9 cellular contexts compared by ENCODE assay signal in genomic region chr6:26295691-26296555, GRCh38.
A peak's percentile ranks its signal among the peaks of the same experiment; 100 is the strongest.
DNase-seq lines count a peak whose midpoint lies in the region; ATAC-seq and TF ChIP-seq lines count a peak whose summit lies in the region.
"Had no signal": no experiment of that assay in that cellular context is flagged by ENCODE, and none has a peak within 500 bp of the region (broad histone marks: within the 10 kb centered on the region; RNA-seq: fewer than 3 reads in every experiment).

No MANE protein-coding gene starts in this region.

- TF ChIP-seq CTCF in GM20000 (IDR thresholded peaks at IDR 0.05; ENCODE audit: extremely low read depth, missing control alignments) (no peak), OCI-LY3 (IDR thresholded peaks at IDR 0.05; ENCODE audit: low read depth, low read length) (no peak), colonic mucosa (IDR thresholded peaks at IDR 0.05) (no peak), GM23338 (conservative IDR thresholded peaks at IDR 0.05; ENCODE audit: low read depth in 2 of 2) (no peak)

- peak overlapping the region; percentile 21; the same call in 1 of the 2 replicates for H3K4me3 ChIP-seq in OCI-LY3 (ENCODE audit: low read length)
- no peak overlapping the region for H3K4me3 ChIP-seq in colonic mucosa
- no peak overlapping the region for H3K4me3 ChIP-seq in GM23338

- DNase-seq in GM20000 (ENCODE audit: low spot score), result peak; percentile 10
- peak; percentile 29 for DNase-seq in colonic mucosa
- peak; percentile 92 for DNase-seq in renal cortical epithelial cell (ENCODE audit: low read depth)
- no peak for DNase-seq in GM23338 (ENCODE audit: low spot score)
- no peak for DNase-seq in activated T-cell treated with anti-CD3 and anti-CD28 coated beads, Interleukin-2, amount 50 U/mL, for 4 hours
- DNase-seq: effector CD8-positive, alpha-beta T cell had no signal

- intact Hi-C loops in colonic mucosa (cut with DNase I), result no loop called here

- H3K4me1 ChIP-seq in OCI-LY3 (ENCODE audit: low read length) (peaks cover 7% of the 10 kb centered on the region; the same call in 1 of the 2 replicates), colonic mucosa (no peaks in the 10 kb centered on the region), GM23338 (ENCODE audit: insufficient read depth) (peaks cover 10% of the 10 kb centered on the region)

- no peaks in the 10 kb centered on the region for H3K9me3 ChIP-seq in OCI-LY3 (ENCODE audit: insufficient read depth, low read length)
- H3K9me3 ChIP-seq in colonic mucosa, result no peaks in the 10 kb centered on the region

- ATAC-seq in GM23338 (no peak), HG03280 (IDR thresholded peaks at IDR 0.05; ENCODE audit: unreplicated experiment) (no peak), GM18909 (IDR thresholded peaks at IDR 0.05; ENCODE audit: poor library complexity, unreplicated experiment) (no peak)
- no peak for ATAC-seq in activated T-cell treated with anti-CD3 and anti-CD28 coated beads, Interleukin-2, amount 50 U/mL, for 4 hours

- no peak overlapping the region for H3K27ac Mint-ChIP-seq in GM23338

- H3K4me1 Mint-ChIP-seq in GM23338, result peaks cover 11% of the 10 kb centered on the region; the same call in 2 of the 3 replicates
- H3K4me1 Mint-ChIP-seq in activated T-cell treated with anti-CD3 and anti-CD28 coated beads, Interleukin-2, amount 50 U/mL, for 4 hours (ENCODE audit: low read depth), result peaks cover 10% of the 10 kb centered on the region

- H3K79me2 ChIP-seq in OCI-LY3 (ENCODE audit: low read length) (no peaks in the 10 kb centered on the region), GM23338 (replicated peaks; ENCODE audit: insufficient read depth) (no peaks in the 10 kb centered on the region)

- no peaks in the 10 kb centered on the region for H3K9me2 ChIP-seq in GM23338 (ENCODE audit: insufficient read depth)

- H3K36me3 Mint-ChIP-seq in GM23338 (ENCODE audit: low read depth), result no peaks in the 10 kb centered on the region
- no peaks in the 10 kb centered on the region for H3K36me3 Mint-ChIP-seq in activated T-cell treated with anti-CD3 and anti-CD28 coated beads, Interleukin-2, amount 50 U/mL, for 4 hours (ENCODE audit: insufficient read depth)

- H2AFZ ChIP-seq in OCI-LY3 (ENCODE audit: low read depth, low read length) (peak overlapping the region; percentile 65; the same call in 1 of the 2 replicates), GM23338 (no peak overlapping the region)

- no peaks in the 10 kb centered on the region for H4K20me1 ChIP-seq in OCI-LY3 (ENCODE audit: insufficient read depth, low read length)
- no peaks in the 10 kb centered on the region for H4K20me1 ChIP-seq in GM23338 (replicated peaks; ENCODE audit: insufficient read depth)

- no peak overlapping the region for H3K4me3 Mint-ChIP-seq in GM23338
- H3K4me3 Mint-ChIP-seq in activated T-cell treated with anti-CD3 and anti-CD28 coated beads, Interleukin-2, amount 50 U/mL, for 4 hours, result no peak overlapping the region

- H3K4me2 ChIP-seq in OCI-LY3 (ENCODE audit: low read length), result peak overlapping the region; percentile 44
- H3K4me2 ChIP-seq in GM23338, result no peak overlapping the region

- H3K27me3 Mint-ChIP-seq in GM23338 (ENCODE audit: insufficient read depth, low read depth, poor library complexity), result peaks cover 8% of the 10 kb centered on the region
- H3K27me3 Mint-ChIP-seq in activated T-cell treated with anti-CD3 and anti-CD28 coated beads, Interleukin-2, amount 50 U/mL, for 4 hours (ENCODE audit: low read depth), result no peaks in the 10 kb centered on the region

- H3K9ac ChIP-seq in OCI-LY3 (ENCODE audit: low read length) (no peak overlapping the region), colonic mucosa (ENCODE audit: low read depth in 2 of 2, low read length in 2 of 2) (no peak overlapping the region)

- H3K36me3 ChIP-seq in OCI-LY3 (replicated peaks; ENCODE audit: low read depth, low read length), result no peaks in the 10 kb centered on the region
- no peaks in the 10 kb centered on the region for H3K36me3 ChIP-seq in colonic mucosa
- no peaks in the 10 kb centered on the region for H3K36me3 ChIP-seq in GM23338 (ENCODE audit: insufficient read depth)

- H3K9me3 Mint-ChIP-seq in GM23338, result peaks cover 6% of the 10 kb centered on the region; the same call in 1 of the 3 replicates
- no peaks in the 10 kb centered on the region for H3K9me3 Mint-ChIP-seq in activated T-cell treated with anti-CD3 and anti-CD28 coated beads, Interleukin-2, amount 50 U/mL, for 4 hours

- H3K27ac ChIP-seq in OCI-LY3 (ENCODE audit: low read length) (no peak overlapping the region), colonic mucosa (peak overlapping the region; percentile 55), GM23338 (ENCODE audit: low read depth) (no peak overlapping the region)

- H3K27me3 ChIP-seq in OCI-LY3 (ENCODE audit: low read depth, low read length), result no peaks in the 10 kb centered on the region
- no peaks in the 10 kb centered on the region for H3K27me3 ChIP-seq in colonic mucosa
- H3K27me3 ChIP-seq in GM23338 (ENCODE audit: insufficient read depth), result no peaks in the 10 kb centered on the region

- no peaks in the 10 kb centered on the region for H3F3A ChIP-seq in GM23338 (replicated peaks; ENCODE audit: low read depth)

TF ChIP-seq in GM23338, 12 proteins besides CTCF, POLR2A, EP300 and RAD21 (continues in another document):
- no peak for TF ChIP-seq ETS1 (IDR thresholded peaks at IDR 0.05)
- TF ChIP-seq EZH2 (IDR thresholded peaks at IDR 0.05; ENCODE audit: low read depth, unreplicated experiment), result no peak
- TF ChIP-seq ZNF331 (CRISPR knock-in tag; IDR thresholded peaks at IDR 0.05; ENCODE audit: low read depth), result no peak
- no peak for TF ChIP-seq CREB1 (CRISPR knock-in tag; IDR thresholded peaks at IDR 0.05; ENCODE audit: low read depth)
- no peak for TF ChIP-seq POLR2AphosphoS5 (IDR thresholded peaks at IDR 0.05; ENCODE audit: low read depth)
- no peak for TF ChIP-seq ZNF462 (CRISPR knock-in tag; IDR thresholded peaks at IDR 0.05)
- TF ChIP-seq ZNF114 (CRISPR knock-in tag; IDR thresholded peaks at IDR 0.05), result no peak

Comparison
In these comparisons a context has a peak if more than half of its experiments do, and no peak if none do; other contexts are left out.
1. DNase-seq: peak in GM20000 (single experiment), colonic mucosa (single experiment) and renal cortical epithelial cell (single experiment); none in GM23338 (single experiment) and activated T-cell treated with anti-CD3 and anti-CD28 coated beads, Interleukin-2, amount 50 U/mL, for 4 hours (single experiment).